ENCODE assay signal across 1 cellular context in genomic region chr1:235102993-235103411, GRCh38.
TF ChIP-seq lines count a peak whose summit lies in the region.

No MANE protein-coding gene starts in this region.

TF ChIP-seq in K562, 482 proteins besides CTCF, POLR2A, EP300 and RAD21 (continued from another document):
- TF ChIP-seq ESRRB (CRISPR knock-in tag; IDR thresholded peaks at IDR 0.05; ENCODE audit: borderline replicate concordance) (no peak), HBP1 (CRISPR knock-in tag; IDR thresholded peaks at IDR 0.05) (no peak), NR2F6 (CRISPR knock-in tag; IDR thresholded peaks at IDR 0.05) (no peak), PBX2 (CRISPR knock-in tag; IDR thresholded peaks at IDR 0.05; ENCODE audit: low read depth) (no peak), PBX2 (tag; conservative IDR thresholded peaks at IDR 0.05; ENCODE audit: low read depth) (0 out of 2 replicates have a peak, but pooled peaks have one; percentile 27), NFE2L1 (tag; IDR thresholded peaks at IDR 0.05; ENCODE audit: borderline replicate concordance, low read depth) (no peak), GTF2E2 (tag; IDR thresholded peaks at IDR 0.05) (no peak)
